8 cellular contexts compared by ENCODE assay signal in genomic region chr15:55742927-55743614, GRCh38. TPM values are rescaled to one million over a fixed set of nuclear protein-coding genes. Genes with fewer than 3 reads are reported as not detected.
A peak's percentile ranks its signal among the peaks of the same experiment; 100 is the strongest.
DNase-seq lines count a peak whose midpoint lies in the region; ATAC-seq lines count a peak whose summit lies in the region.

Gene PRTG, minus strand, starts transcription at chr15:55743152. Its CDS starts 221 bp downstream, at chr15:55742931.

- in situ Hi-C loops in T47D (cut with HindIII; ENCODE audit: low pct_unique_long_range_greater_than_20kb, low sequenced_read_pairs), result no loop called here

- no peaks in the 10 kb centered on the region for H3K36me3 Mint-ChIP-seq in activated CD4-positive, alpha-beta T cell treated with anti-CD3 and anti-CD28 coated beads for 36 hours (ENCODE audit: low read depth)
- H3K36me3 Mint-ChIP-seq in immature natural killer cell, result no peaks in the 10 kb centered on the region

- H3K9me3 Mint-ChIP-seq in activated CD4-positive, alpha-beta T cell treated with anti-CD3 and anti-CD28 coated beads for 36 hours (ENCODE audit: low read depth), result no peaks in the 10 kb centered on the region
- no peaks in the 10 kb centered on the region for H3K9me3 Mint-ChIP-seq in immature natural killer cell

- peaks cover 12% of the 10 kb centered on the region for H3K27me3 ChIP-seq in skeletal muscle satellite cell (ENCODE audit: control insufficient read depth, insufficient read depth, low read length)

- POLR2A ChIA-PET in activated CD4-positive, alpha-beta T cell treated with anti-CD3 and anti-CD28 coated beads for 36 hours (lab: Charles Lee), result no interaction called here

- H3K27me3 Mint-ChIP-seq in activated CD4-positive, alpha-beta T cell treated with anti-CD3 and anti-CD28 coated beads for 36 hours, result peaks cover 30% of the 10 kb centered on the region
- H3K27me3 Mint-ChIP-seq in immature natural killer cell (ENCODE audit: low read depth in 3 of 3), result peaks cover 3 to 27% (median 10%) of the 10 kb centered on the region in 3 donors

- peak within 1 kb of the TSS; percentile 77 for H3K9ac ChIP-seq in skeletal muscle satellite cell (ENCODE audit: low read depth, low read length)

- H3K4me1 ChIP-seq in skeletal muscle satellite cell (ENCODE audit: control insufficient read depth, insufficient read depth, low read length), result peaks cover 12% of the 10 kb centered on the region

- H3K36me3 ChIP-seq in skeletal muscle satellite cell (ENCODE audit: insufficient read depth, low read length), result no peaks in the 10 kb centered on the region

- intact Hi-C loops in activated CD4-positive, alpha-beta T cell treated with anti-CD3 and anti-CD28 coated beads for 36 hours (cut with DNase I, micrococcal nuclease), result no loop called here

- ATAC-seq in activated CD4-positive, alpha-beta T cell treated with anti-CD3 and anti-CD28 coated beads for 36 hours, result peak; percentile 36

- H3K4me2 ChIP-seq in skeletal muscle satellite cell (ENCODE audit: low read length), result peak within 1 kb of the TSS; percentile 87

- CTCF ChIA-PET in activated CD4-positive, alpha-beta T cell treated with anti-CD3 and anti-CD28 coated beads for 36 hours (lab: Charles Lee), result no interaction called here

- peak within 1 kb of the TSS; percentile 45 for H3K4me3 Mint-ChIP-seq in activated CD4-positive, alpha-beta T cell treated with anti-CD3 and anti-CD28 coated beads for 36 hours
- peak within 1 kb of the TSS in 3 of 5 donors; percentile 47 to 71 (median 59) for H3K4me3 Mint-ChIP-seq in immature natural killer cell

- no peak for DNase-seq in activated CD4-positive, alpha-beta T cell treated with anti-CD3 and anti-CD28 coated beads for 36 hours
- no peak for DNase-seq in activated CD4-positive, alpha-beta T cell treated with anti-CD3 and anti-CD28 coated beads, Interleukin-2, amount 50 U/mL, for 1 hour
- DNase-seq in NCI-H226 (peak; percentile 67), T47D (ENCODE audit: low read depth in 1 of 2, low spot score in 1 of 2) (peak; percentile 63 to 69), immature natural killer cell (no peak), NCI-H2029 (lab: John Stamatoyannopoulos, UW) (no peak)
- no peak for DNase-seq in stimulated activated CD4-positive, alpha-beta T cell treated with anti-CD3 and anti-CD28 coated beads, Interleukin-15, amount 100 ng/mL, for 24 hours

- no peaks in the 10 kb centered on the region for H3K4me1 Mint-ChIP-seq in activated CD4-positive, alpha-beta T cell treated with anti-CD3 and anti-CD28 coated beads for 36 hours
- no peaks in the 10 kb centered on the region for H3K4me1 Mint-ChIP-seq in immature natural killer cell

- H3K27ac Mint-ChIP-seq in activated CD4-positive, alpha-beta T cell treated with anti-CD3 and anti-CD28 coated beads for 36 hours, result no peak within 1 kb of the TSS
- no peak within 1 kb of the TSS for H3K27ac Mint-ChIP-seq in immature natural killer cell

- peak within 1 kb of the TSS; percentile 90 for H3K4me3 ChIP-seq in skeletal muscle satellite cell (ENCODE audit: low read length)

- no peaks in the 10 kb centered on the region for H3K9me3 ChIP-seq in skeletal muscle satellite cell (replicated peaks; ENCODE audit: low read length)

RNA-seq across cellular contexts. Expression of gene PRTG, which starts in this region (rescaled TPM):
- total RNA-seq in activated CD4-positive, alpha-beta T cell treated with anti-CD3 and anti-CD28 coated beads for 36 hours, result not detected
- not detected for polyA plus RNA-seq in immature natural killer cell
- total RNA-seq in skeletal muscle satellite cell (2012; rRNA removed), result 5.1 and 5.5 TPM in 2 replicates

Comparison
In these comparisons a context has a peak if more than half of its experiments do, and no peak if none do; other contexts are left out.
1. Peak in ATAC-seq in activated CD4-positive, alpha-beta T cell treated with anti-CD3 and anti-CD28 coated beads for 36 hours; RNA of the gene not detected or under 1 TPM.
2. DNase-seq: peak in NCI-H226 (single experiment) and T47D (2 of 2); none in activated CD4-positive, alpha-beta T cell treated with anti-CD3 and anti-CD28 coated beads for 36 hours (single experiment), activated CD4-positive, alpha-beta T cell treated with anti-CD3 and anti-CD28 coated beads, Interleukin-2, amount 50 U/mL, for 1 hour (single experiment), immature natural killer cell (0 of 3), stimulated activated CD4-positive, alpha-beta T cell treated with anti-CD3 and anti-CD28 coated beads, Interleukin-15, amount 100 ng/mL, for 24 hours (single experiment) and NCI-H2029 (single experiment).